ENCODE assay signal across 8 cellular contexts in genomic region chr12:122097641-122098364, GRCh38. TPM values are rescaled to one million over a fixed set of nuclear protein-coding genes. Genes with fewer than 3 reads are reported as not detected.
DNase-seq lines count a peak whose midpoint lies in the region; ATAC-seq and FAIRE-seq lines count a peak whose summit lies in the region.

No MANE protein-coding gene starts in this region.

- peaks cover 55% of the 10 kb centered on the region for H3K4me1 Mint-ChIP-seq in activated CD4-positive, alpha-beta T cell treated with anti-CD3 and anti-CD28 coated beads, Interleukin-2, amount 10 ng/mL, durations not matched to agents 7 days and 5 days
- peaks cover 56% of the 10 kb centered on the region for H3K4me1 Mint-ChIP-seq in activated naive CD8-positive, alpha-beta T cell treated with anti-CD3 and anti-CD28 coated beads for 36 hours
- peaks cover 65% of the 10 kb centered on the region for H3K4me1 Mint-ChIP-seq in stimulated activated naive CD8-positive, alpha-beta T cell treated with anti-CD3 and anti-CD28 coated beads, Interleukin-15, Interleukin-2, amounts not matched to agents 100 ng/mL and 50 ng/mL, for 24 hours (ENCODE audit: low read depth)

- peak overlapping the region; percentile 71 for H3K27ac Mint-ChIP-seq in activated CD4-positive, alpha-beta T cell treated with anti-CD3 and anti-CD28 coated beads, Interleukin-2, amount 10 ng/mL, durations not matched to agents 7 days and 5 days
- peak overlapping the region; percentile 80 for H3K27ac Mint-ChIP-seq in activated naive CD8-positive, alpha-beta T cell treated with anti-CD3 and anti-CD28 coated beads for 36 hours
- peak overlapping the region; percentile 73 for H3K27ac Mint-ChIP-seq in stimulated activated naive CD8-positive, alpha-beta T cell treated with anti-CD3 and anti-CD28 coated beads, Interleukin-15, Interleukin-2, amounts not matched to agents 100 ng/mL and 50 ng/mL, for 24 hours

- no peak for ATAC-seq in GM21723 (IDR thresholded peaks at IDR 0.05; ENCODE audit: unreplicated experiment)

- no peak overlapping the region for H3K4me3 Mint-ChIP-seq in activated CD4-positive, alpha-beta T cell treated with anti-CD3 and anti-CD28 coated beads, Interleukin-2, amount 10 ng/mL, durations not matched to agents 7 days and 5 days
- H3K4me3 Mint-ChIP-seq in activated naive CD8-positive, alpha-beta T cell treated with anti-CD3 and anti-CD28 coated beads for 36 hours: peak overlapping the region; percentile 35
- H3K4me3 Mint-ChIP-seq in stimulated activated naive CD8-positive, alpha-beta T cell treated with anti-CD3 and anti-CD28 coated beads, Interleukin-15, Interleukin-2, amounts not matched to agents 100 ng/mL and 50 ng/mL, for 24 hours: peak overlapping the region; percentile 11

- POLR2A ChIA-PET in activated CD4-positive, alpha-beta T cell treated with anti-CD3 and anti-CD28 coated beads, Interleukin-2, amount 10 ng/mL, durations not matched to agents 7 days and 5 days (lab: Charles Lee): no interaction called here

- no peaks in the 10 kb centered on the region for H3K9me3 Mint-ChIP-seq in activated CD4-positive, alpha-beta T cell treated with anti-CD3 and anti-CD28 coated beads, Interleukin-2, amount 10 ng/mL, durations not matched to agents 7 days and 5 days
- H3K9me3 Mint-ChIP-seq in activated naive CD8-positive, alpha-beta T cell treated with anti-CD3 and anti-CD28 coated beads for 36 hours: peaks cover 6% of the 10 kb centered on the region
- H3K9me3 Mint-ChIP-seq in stimulated activated naive CD8-positive, alpha-beta T cell treated with anti-CD3 and anti-CD28 coated beads, Interleukin-15, Interleukin-2, amounts not matched to agents 100 ng/mL and 50 ng/mL, for 24 hours: no peaks in the 10 kb centered on the region

- CTCF ChIA-PET in activated CD4-positive, alpha-beta T cell treated with anti-CD3 and anti-CD28 coated beads, Interleukin-2, amount 10 ng/mL, durations not matched to agents 7 days and 5 days (lab: Charles Lee): interaction anchor here (0.6 to 1.7 kb wide), 7 partner anchors 10 to 736 kb away, joined by 3 to 13 read pairs (median 3); no protein-coding TSS in a partner anchor

- peaks cover 9% of the 10 kb centered on the region for H3K36me3 Mint-ChIP-seq in activated CD4-positive, alpha-beta T cell treated with anti-CD3 and anti-CD28 coated beads, Interleukin-2, amount 10 ng/mL, durations not matched to agents 7 days and 5 days (ENCODE audit: low read depth)
- peaks cover 16% of the 10 kb centered on the region for H3K36me3 Mint-ChIP-seq in activated naive CD8-positive, alpha-beta T cell treated with anti-CD3 and anti-CD28 coated beads for 36 hours
- H3K36me3 Mint-ChIP-seq in stimulated activated naive CD8-positive, alpha-beta T cell treated with anti-CD3 and anti-CD28 coated beads, Interleukin-15, Interleukin-2, amounts not matched to agents 100 ng/mL and 50 ng/mL, for 24 hours (ENCODE audit: low read depth): peaks cover 6% of the 10 kb centered on the region

- no peak for DNase-seq in activated CD4-positive, alpha-beta T cell treated with anti-CD3 and anti-CD28 coated beads, Interleukin-2, amount 10 ng/mL, durations not matched to agents 7 days and 5 days
- DNase-seq in activated CD4-positive, alpha-beta T cell treated with anti-CD3 and anti-CD28 coated beads for 1 hour: no peak
- no peak for DNase-seq in activated naive CD8-positive, alpha-beta T cell treated with anti-CD3 and anti-CD28 coated beads for 36 hours
- DNase-seq in inferior parietal cortex (ENCODE audit: extremely low spot score): peak; percentile 39
- no peak for DNase-seq in NCI-H1694 (lab: John Stamatoyannopoulos, UW)
- DNase-seq in frontal cortex (ENCODE audit: low spot score in 2 of 2): no peak

- no peak for FAIRE-seq in frontal cortex (lab: Jason Lieb, UNC)

- H3K27me3 Mint-ChIP-seq in activated CD4-positive, alpha-beta T cell treated with anti-CD3 and anti-CD28 coated beads, Interleukin-2, amount 10 ng/mL, durations not matched to agents 7 days and 5 days: no peaks in the 10 kb centered on the region
- no peaks in the 10 kb centered on the region for H3K27me3 Mint-ChIP-seq in activated naive CD8-positive, alpha-beta T cell treated with anti-CD3 and anti-CD28 coated beads for 36 hours
- no peaks in the 10 kb centered on the region for H3K27me3 Mint-ChIP-seq in stimulated activated naive CD8-positive, alpha-beta T cell treated with anti-CD3 and anti-CD28 coated beads, Interleukin-15, Interleukin-2, amounts not matched to agents 100 ng/mL and 50 ng/mL, for 24 hours

RNA-seq across cellular contexts. Expression of gene MLXIP, which starts 19.2 kb away (rescaled TPM):
- total RNA-seq in activated CD4-positive, alpha-beta T cell treated with anti-CD3 and anti-CD28 coated beads, Interleukin-2, amount 10 ng/mL, durations not matched to agents 7 days and 5 days: 10 to 100 TPM; 45.7 to 46.8 TPM
- total RNA-seq in activated naive CD8-positive, alpha-beta T cell treated with anti-CD3 and anti-CD28 coated beads for 36 hours: 10 to 100 TPM; 29.0 to 30.1 TPM
- 6.9 TPM for total RNA-seq in frontal cortex
